20 cellular contexts compared by ENCODE assay signal in the genomic region with DNA sequence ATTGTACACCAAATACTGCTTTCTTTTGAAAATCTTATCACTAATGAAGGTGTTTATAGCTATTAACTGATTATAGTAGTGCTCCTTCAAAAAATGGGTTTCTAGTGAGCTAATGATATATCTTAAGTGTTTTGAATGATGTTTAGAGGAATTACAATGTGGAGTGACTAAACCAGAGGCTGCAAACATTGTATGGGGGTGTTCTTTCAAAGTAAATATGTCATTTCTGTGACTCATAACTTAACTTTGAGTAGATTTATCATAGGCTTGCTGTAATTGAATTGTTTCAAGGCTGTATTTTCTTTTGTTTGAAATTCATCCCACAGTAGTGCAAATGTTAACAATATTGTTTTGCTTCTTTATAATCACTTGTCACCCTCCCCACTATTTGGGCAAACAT.
DNase-seq lines count a peak whose midpoint lies in the region; FAIRE-seq and TF ChIP-seq lines count a peak whose summit lies in the region.
"Had no signal": no experiment of that assay in that cellular context is flagged by ENCODE, and none has a peak within 500 bp of the region (broad histone marks: within the 10 kb centered on the region; RNA-seq: fewer than 3 reads in every experiment).

No MANE protein-coding gene starts in this region.

- DNase-seq in DMS53 treated with DMSO at 0.1 percent for 48 hours (lab: John Stamatoyannopoulos, UW; ENCODE audit: unreplicated experiment) (peak; percentile 10), RWPE1 (ENCODE audit: low spot score) (peak; percentile 1), fibroblast of mammary gland (ENCODE audit: low read depth) (peak; percentile 3), urothelium cell line (ENCODE audit: low spot score) (peak; percentile 0), AML-193 (lab: John Stamatoyannopoulos, UW) (no peak), superior temporal gyrus (ENCODE audit: extremely low spot score) (no peak)
- DNase-seq in activated CD4-positive, alpha-beta T cell treated with anti-CD3 and anti-CD28 coated beads for 48 hours: no peak
- DNase-seq: ACHN; C1 segment of cervical spinal cord; Calu3; CD4-positive, alpha-beta T cell; DMS 273 treated with DMSO at 0.1 percent for 48 hours; DMS79 treated with DMSO at 0.1 percent for 48 hours; EL; HCEC 1CT; HFFc6 had no signal

- H3K4me3 ChIP-seq in fibroblast of mammary gland (ENCODE audit: control insufficient read depth, low read depth, low read length): no peak overlapping the region

- CTCF ChIA-PET in RWPE1 (lab: Yijun Ruan, JAX): no interaction called here

- no peak overlapping the region for H3K27ac ChIP-seq in RWPE1

- no peak for FAIRE-seq in urothelium cell line (lab: Jason Lieb, UNC)
- FAIRE-seq: G401.6, GM12891, GM19239, HTR-8/SVneo had no signal

- POLR2A ChIA-PET in RWPE1 (lab: Yijun Ruan, JAX; ENCODE audit: low non-redundant PET): no interaction called here

- TF ChIP-seq CTCF in RWPE1 (conservative IDR thresholded peaks at IDR 0.05; ENCODE audit: low read depth) (no peak), fibroblast of mammary gland (conservative IDR thresholded peaks at IDR 0.05; ENCODE audit: control insufficient read depth, insufficient read depth, low read depth, low read length) (no peak)

Comparison
In these comparisons a context has a peak if more than half of its experiments do, and no peak if none do; other contexts are left out.
1. DNase-seq: peak in DMS53 treated with DMSO at 0.1 percent for 48 hours (single experiment), RWPE1 (single experiment), fibroblast of mammary gland (single experiment) and urothelium cell line (single experiment); none in AML-193 (0 of 2), activated CD4-positive, alpha-beta T cell treated with anti-CD3 and anti-CD28 coated beads for 48 hours (single experiment) and superior temporal gyrus (single experiment).